ENCODE assay signal across 8 cellular contexts in genomic region chr13:27171830-27172494, GRCh38. TPM values are rescaled to one million over a fixed set of nuclear protein-coding genes. Genes with fewer than 3 reads are reported as not detected.
DNase-seq lines count a peak whose midpoint lies in the region; ATAC-seq and TF ChIP-seq lines count a peak whose summit lies in the region.

No MANE protein-coding gene starts in this region.

- peak; percentile 26 for DNase-seq in DMS114 treated with DMSO at 0.1 percent for 48 hours (lab: John Stamatoyannopoulos, UW; ENCODE audit: unreplicated experiment)
- peak; percentile 30 for DNase-seq in OCI-M2 (lab: John Stamatoyannopoulos, UW; ENCODE audit: unreplicated experiment)
- DNase-seq in activated T-cell treated with anti-CD3 and anti-CD28 coated beads, Interleukin-2, amount 50 U/mL, for 1 hour = peak; percentile 94
- no peak for DNase-seq in epithelial cell of proximal tubule (ENCODE audit: low read depth)
- peak; percentile 90 for DNase-seq in stimulated activated CD8-positive, alpha-beta memory T cell treated with anti-CD3 and anti-CD28 coated beads, Interleukin-4, amount 100 ng/mL, for 48 hours

- peak overlapping the region; percentile 67 for H3K27ac ChIP-seq in HUES48 (ENCODE audit: low read depth, low read length)

- H3K9me3 ChIP-seq in HUES48 (ENCODE audit: control insufficient read depth, insufficient read depth, low read length) (no peaks in the 10 kb centered on the region), mucosa of stomach (ENCODE audit: control insufficient read depth, low read length) (no peaks in the 10 kb centered on the region)

- ATAC-seq in GM21381 (IDR thresholded peaks at IDR 0.05; ENCODE audit: unreplicated experiment) = peak; percentile 68

- H3K4me3 ChIP-seq in HUES48 (ENCODE audit: low read depth, low read length) (peak overlapping the region; percentile 68), epithelial cell of proximal tubule (ENCODE audit: low read depth, low read length) (peak overlapping the region; percentile 73), mucosa of stomach (ENCODE audit: low read length) (no peak overlapping the region)

- H3K36me3 ChIP-seq in HUES48 (ENCODE audit: control insufficient read depth, insufficient read depth, low read length) = no peaks in the 10 kb centered on the region
- H3K36me3 ChIP-seq in mucosa of stomach (ENCODE audit: control insufficient read depth, insufficient read depth, low read length) = no peaks in the 10 kb centered on the region

- no peak for TF ChIP-seq CTCF in epithelial cell of proximal tubule (conservative IDR thresholded peaks at IDR 0.05; ENCODE audit: low read depth, low read length)

- no peak overlapping the region; the same call in 1 of the 2 replicates for H3K9ac ChIP-seq in HUES48 (ENCODE audit: low read depth, low read length)
- H3K9ac ChIP-seq in mucosa of stomach (ENCODE audit: low read length) = peak overlapping the region; percentile 59

- H3K27me3 ChIP-seq in HUES48 (ENCODE audit: control insufficient read depth, insufficient read depth, low read length) (no peaks in the 10 kb centered on the region), mucosa of stomach (ENCODE audit: control insufficient read depth, insufficient read depth, low read length) (no peaks in the 10 kb centered on the region)

- peaks cover 28% of the 10 kb centered on the region for H3K4me1 ChIP-seq in HUES48 (ENCODE audit: control insufficient read depth, insufficient read depth, low read length)
- H3K4me1 ChIP-seq in mucosa of stomach (ENCODE audit: control insufficient read depth, insufficient read depth, low read length) = peaks cover 27% of the 10 kb centered on the region

RNA-seq across cellular contexts. Expression of gene USP12, which starts 0.4 kb away (rescaled TPM):
- total RNA-seq in epithelial cell of proximal tubule = 14.1 and 18.4 TPM in 2 replicates
